In the genomic region with DNA sequence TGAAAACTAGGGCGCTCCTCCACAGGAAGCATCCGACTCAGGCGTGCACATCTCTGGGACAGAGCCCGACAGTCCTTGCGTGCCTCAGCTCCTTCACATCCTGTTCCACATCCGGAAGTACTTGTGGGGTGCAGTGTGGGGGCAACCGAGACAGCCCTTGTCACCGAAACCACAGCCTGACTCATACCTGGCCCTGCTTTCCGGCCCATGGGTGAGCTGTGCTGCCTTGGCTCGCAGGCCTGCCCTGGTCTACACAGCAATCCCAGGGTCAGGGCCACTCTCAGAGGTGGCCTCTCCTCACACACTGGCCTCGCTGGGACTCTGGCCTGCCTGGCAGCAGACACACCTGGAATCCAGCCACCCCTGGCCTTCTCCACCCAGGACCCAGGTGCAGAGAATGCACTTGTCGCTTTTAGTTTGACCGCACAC, we compare ENCODE assay signal across 8 cellular contexts.
A peak's percentile ranks its signal among the peaks of the same experiment; 100 is the strongest.
DNase-seq lines count a peak whose midpoint lies in the region; ATAC-seq and TF ChIP-seq lines count a peak whose summit lies in the region.

No MANE protein-coding gene starts in this region.

- ATAC-seq in GM21825 (IDR thresholded peaks at IDR 0.05; ENCODE audit: unreplicated experiment) = peak; percentile 92

- WGBS in endodermal cell (ENCODE audit: insufficient coverage in 1 of 2, insufficient read length in 1 of 2), 2 experiments = 73 to 78% methylated on average over 4 to 13 of the region's 13 CpGs

- H3K4me3 Mint-ChIP-seq in endodermal cell (no peak overlapping the region), neural progenitor cell (peak overlapping the region; percentile 71), type B pancreatic cell (peak overlapping the region; percentile 34)

- peaks cover 36% of the 10 kb centered on the region for H3F3A ChIP-seq in neural progenitor cell (ENCODE audit: low read depth)

- peak overlapping the region; percentile 71 for H3K27ac Mint-ChIP-seq in endodermal cell
- no peak overlapping the region for H3K27ac Mint-ChIP-seq in neural progenitor cell
- peak overlapping the region; percentile 65 for H3K27ac Mint-ChIP-seq in type B pancreatic cell

- H3K27me3 ChIP-seq in endodermal cell (ENCODE audit: control insufficient read depth, insufficient read depth, low read length, poor library complexity, severe bottlenecking) = no peaks in the 10 kb centered on the region
- H3K27me3 ChIP-seq in neural progenitor cell = no peaks in the 10 kb centered on the region

- H3K4me1 ChIP-seq in endodermal cell (ENCODE audit: control insufficient read depth, insufficient read depth, low read length) (peaks cover 27% of the 10 kb centered on the region), neural progenitor cell (peaks cover 57% of the 10 kb centered on the region)

- no peaks in the 10 kb centered on the region for H3K9me3 ChIP-seq in endodermal cell (ENCODE audit: control insufficient read depth, low read length)
- H3K9me3 ChIP-seq in neural progenitor cell (ENCODE audit: low read depth) = no peaks in the 10 kb centered on the region

- H2AFZ ChIP-seq in neural progenitor cell (replicated peaks) = no peak overlapping the region

- peaks cover 78% of the 10 kb centered on the region for H4K20me1 ChIP-seq in neural progenitor cell (ENCODE audit: low read depth)

- H3K27ac ChIP-seq in endodermal cell (ENCODE audit: low read depth, low read length) = peak overlapping the region; percentile 44
- H3K27ac ChIP-seq in neural progenitor cell = no peak overlapping the region

- H3K4me1 Mint-ChIP-seq in endodermal cell = peaks cover 56% of the 10 kb centered on the region
- H3K4me1 Mint-ChIP-seq in neural progenitor cell = peaks cover 58% of the 10 kb centered on the region
- H3K4me1 Mint-ChIP-seq in type B pancreatic cell (ENCODE audit: unreplicated experiment) = peaks cover 48% of the 10 kb centered on the region

- TF ChIP-seq CTCF in endodermal cell (conservative IDR thresholded peaks at IDR 0.05) = no peak
- no peak for TF ChIP-seq CTCF in neural progenitor cell (IDR thresholded peaks at IDR 0.05)
- no peak for TF ChIP-seq CTCF in type B pancreatic cell (conservative IDR thresholded peaks at IDR 0.05)

- H3K4me3 ChIP-seq in endodermal cell (ENCODE audit: low read length) = no peak overlapping the region
- no peak overlapping the region for H3K4me3 ChIP-seq in neural progenitor cell

- no peak overlapping the region for H3K9ac ChIP-seq in endodermal cell (ENCODE audit: extremely low read depth, low read length, poor library complexity, severe bottlenecking)
- no peak overlapping the region for H3K9ac ChIP-seq in neural progenitor cell

- H3K4me2 ChIP-seq in neural progenitor cell = peak overlapping the region; percentile 67

- H3K79me2 ChIP-seq in neural progenitor cell (ENCODE audit: low read depth) = peaks cover 82% of the 10 kb centered on the region

- H3K36me3 ChIP-seq in endodermal cell (ENCODE audit: control insufficient read depth, insufficient read depth, low read length) (peaks cover 39% of the 10 kb centered on the region), neural progenitor cell (no peaks in the 10 kb centered on the region)

- no peaks in the 10 kb centered on the region for H3K27me3 Mint-ChIP-seq in endodermal cell (ENCODE audit: insufficient read depth)
- H3K27me3 Mint-ChIP-seq in neural progenitor cell (ENCODE audit: insufficient read depth, low read depth) = peaks cover 4% of the 10 kb centered on the region
- H3K27me3 Mint-ChIP-seq in type B pancreatic cell = no peaks in the 10 kb centered on the region

- DNase-seq in ELR (ENCODE audit: low read depth) (peak; percentile 98), Kasumi-1 (lab: John Stamatoyannopoulos, UW) (peak; percentile 95 to 97), endodermal cell (peak; percentile 80), neural progenitor cell (ENCODE audit: low spot score) (no peak), type B pancreatic cell (ENCODE audit: extremely low spot score, unreplicated experiment) (no peak), midbrain (lab: John Stamatoyannopoulos, UW) (no peak)
- DNase-seq in activated CD4-positive, alpha-beta T cell treated with anti-CD3 and anti-CD28 coated beads, Interleukin-2, amount 50 U/mL, for 4 hours = peak; percentile 83 to 85

- H3K9me3 Mint-ChIP-seq in endodermal cell (no peaks in the 10 kb centered on the region), neural progenitor cell (no peaks in the 10 kb centered on the region), type B pancreatic cell (no peaks in the 10 kb centered on the region)

- H3K36me3 Mint-ChIP-seq in endodermal cell (ENCODE audit: low read depth) = peaks cover 51% of the 10 kb centered on the region
- H3K36me3 Mint-ChIP-seq in neural progenitor cell = peaks cover 37% of the 10 kb centered on the region
- H3K36me3 Mint-ChIP-seq in type B pancreatic cell = peaks cover 31% of the 10 kb centered on the region

Comparison
In these comparisons a context has a peak if more than half of its experiments do, and no peak if none do; other contexts are left out.
1. DNase-seq: peak in ELR (single experiment), Kasumi-1 (2 of 2), activated CD4-positive, alpha-beta T cell treated with anti-CD3 and anti-CD28 coated beads, Interleukin-2, amount 50 U/mL, for 4 hours (2 of 2) and endodermal cell (single experiment); none in neural progenitor cell (single experiment), type B pancreatic cell (single experiment) and midbrain (single experiment).